ENCODE assay signal across 8 cellular contexts in the genomic region with DNA sequence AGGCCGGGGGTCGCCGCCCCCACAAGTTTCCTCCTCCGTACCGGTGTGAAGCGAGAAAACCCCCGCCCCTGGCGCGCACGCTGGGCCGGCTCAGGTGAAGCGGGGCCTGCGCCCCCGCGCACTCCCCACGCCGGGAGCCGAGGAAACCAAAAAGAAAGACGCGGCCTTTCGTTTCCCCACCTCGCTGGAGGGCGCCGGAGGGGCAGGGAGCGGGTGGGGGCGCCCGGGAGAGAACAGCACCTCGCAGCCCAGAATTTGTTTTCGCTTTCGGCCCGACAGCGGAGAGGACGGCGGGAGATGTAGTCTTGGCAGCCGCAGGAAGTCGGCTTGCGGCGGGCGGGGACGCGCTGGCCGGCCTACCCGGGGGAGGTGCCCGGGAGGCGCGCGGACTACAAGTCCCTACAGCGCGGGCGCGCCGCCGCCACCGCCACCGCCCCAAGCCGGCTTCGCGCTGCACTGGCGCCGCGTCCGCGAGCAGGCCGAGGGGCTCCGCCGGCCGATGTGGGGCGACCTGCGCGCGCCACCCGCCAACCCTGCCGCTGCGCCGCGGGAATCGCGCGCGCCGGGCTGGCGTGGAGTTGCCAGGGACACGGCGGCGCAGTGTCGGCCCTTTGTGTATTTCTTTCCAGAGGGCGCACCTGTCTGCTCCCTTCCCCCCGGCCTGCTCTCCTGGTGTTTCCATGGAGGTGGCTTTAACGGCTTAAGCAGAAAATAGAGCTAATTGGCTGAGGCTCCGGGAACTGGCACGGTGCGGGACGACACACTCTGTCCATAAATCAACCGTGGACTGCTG. TPM values are rescaled to one million over a fixed set of nuclear protein-coding genes. Genes with fewer than 3 reads are reported as not detected.
DNase-seq lines count a peak whose midpoint lies in the region; ATAC-seq and TF ChIP-seq lines count a peak whose summit lies in the region.

A gene with protein sequence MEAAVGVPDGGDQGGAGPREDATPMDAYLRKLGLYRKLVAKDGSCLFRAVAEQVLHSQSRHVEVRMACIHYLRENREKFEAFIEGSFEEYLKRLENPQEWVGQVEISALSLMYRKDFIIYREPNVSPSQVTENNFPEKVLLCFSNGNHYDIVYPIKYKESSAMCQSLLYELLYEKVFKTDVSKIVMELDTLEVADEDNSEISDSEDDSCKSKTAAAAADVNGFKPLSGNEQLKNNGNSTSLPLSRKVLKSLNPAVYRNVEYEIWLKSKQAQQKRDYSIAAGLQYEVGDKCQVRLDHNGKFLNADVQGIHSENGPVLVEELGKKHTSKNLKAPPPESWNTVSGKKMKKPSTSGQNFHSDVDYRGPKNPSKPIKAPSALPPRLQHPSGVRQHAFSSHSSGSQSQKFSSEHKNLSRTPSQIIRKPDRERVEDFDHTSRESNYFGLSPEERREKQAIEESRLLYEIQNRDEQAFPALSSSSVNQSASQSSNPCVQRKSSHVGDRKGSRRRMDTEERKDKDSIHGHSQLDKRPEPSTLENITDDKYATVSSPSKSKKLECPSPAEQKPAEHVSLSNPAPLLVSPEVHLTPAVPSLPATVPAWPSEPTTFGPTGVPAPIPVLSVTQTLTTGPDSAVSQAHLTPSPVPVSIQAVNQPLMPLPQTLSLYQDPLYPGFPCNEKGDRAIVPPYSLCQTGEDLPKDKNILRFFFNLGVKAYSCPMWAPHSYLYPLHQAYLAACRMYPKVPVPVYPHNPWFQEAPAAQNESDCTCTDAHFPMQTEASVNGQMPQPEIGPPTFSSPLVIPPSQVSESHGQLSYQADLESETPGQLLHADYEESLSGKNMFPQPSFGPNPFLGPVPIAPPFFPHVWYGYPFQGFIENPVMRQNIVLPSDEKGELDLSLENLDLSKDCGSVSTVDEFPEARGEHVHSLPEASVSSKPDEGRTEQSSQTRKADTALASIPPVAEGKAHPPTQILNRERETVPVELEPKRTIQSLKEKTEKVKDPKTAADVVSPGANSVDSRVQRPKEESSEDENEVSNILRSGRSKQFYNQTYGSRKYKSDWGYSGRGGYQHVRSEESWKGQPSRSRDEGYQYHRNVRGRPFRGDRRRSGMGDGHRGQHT (minus strand): TSS at position 292 of the 793 bp plus-strand sequence. CDS start 616 bp downstream, outside the sequence.

- H3K9ac ChIP-seq in PC-3 (ENCODE audit: low read length) (peak within 1 kb of the TSS; percentile 92), mucosa of rectum (ENCODE audit: low read depth in 1 of 2, low read length in 2 of 2) (peak within 1 kb of the TSS; percentile 93 to 98)

- no peak; the same call in 1 of the 2 replicates for TF ChIP-seq CTCF in PC-3 (conservative IDR thresholded peaks at IDR 0.05; ENCODE audit: low read depth, low read length)

- no peaks in the 10 kb centered on the region for H3F3A ChIP-seq in PC-3 (ENCODE audit: low read length, unreplicated experiment)

- H4K20me1 ChIP-seq in PC-3 (ENCODE audit: low read length), result peaks cover 23% of the 10 kb centered on the region

- TF ChIP-seq RAD21 in Ishikawa (IDR thresholded peaks at IDR 0.05; ENCODE audit: low read depth), result peak; percentile 4; the same call in 1 of the 2 replicates

- peak within 1 kb of the TSS; percentile 91 for H3K4me2 ChIP-seq in PC-3 (ENCODE audit: low read length)

- H3K9me3 ChIP-seq in PC-3 (ENCODE audit: low read length) (no peaks in the 10 kb centered on the region), mucosa of rectum (ENCODE audit: control insufficient read depth in 2 of 2, low read length in 2 of 2) (no peaks in the 10 kb centered on the region)

- no peaks in the 10 kb centered on the region for H3K27me3 ChIP-seq in PC-3 (ENCODE audit: low read length)
- H3K27me3 ChIP-seq in mucosa of rectum (ENCODE audit: control insufficient read depth in 2 of 2, insufficient read depth in 2 of 2, low read length in 2 of 2), result no peaks in the 10 kb centered on the region

- TF ChIP-seq POLR2A in erythroblast (IDR thresholded peaks at IDR 0.05; ENCODE audit: low read length), result peak; percentile 88

- peak within 1 kb of the TSS; percentile 86 for H2AFZ ChIP-seq in PC-3 (ENCODE audit: low read length)

- H3K4me1 ChIP-seq in PC-3 (ENCODE audit: insufficient read depth, low read length) (peaks cover 21% of the 10 kb centered on the region), mucosa of rectum (ENCODE audit: control insufficient read depth in 2 of 2, insufficient read depth in 2 of 2, low read length in 2 of 2) (peaks cover 23 to 27% of the 10 kb centered on the region in 2 donors)

- DNase-seq in DMS153 treated with DMSO at 0.1 percent for 48 hours (lab: John Stamatoyannopoulos, UW; ENCODE audit: unreplicated experiment) (peak; percentile 90), PC-3 (peak; percentile 96), erythroblast (lab: John Stamatoyannopoulos, UW) (peak; percentile 97 to 98)
- DNase-seq in activated T-cell treated with anti-CD3 and anti-CD28 coated beads, Interleukin-2, amount 50 U/mL, for 1 hour, result peak; percentile 94
- peak; percentile 94 for DNase-seq in stimulated activated CD8-positive, alpha-beta memory T cell treated with anti-CD3 and anti-CD28 coated beads, Interleukin-4, amount 100 ng/mL, for 48 hours

- H3K79me2 ChIP-seq in PC-3 (ENCODE audit: low read length), result peaks cover 41% of the 10 kb centered on the region

- BruUV-seq in PC-3 (replicated peaks; lab: Mats Ljungman, UMichigan), result no TSS peak

- CTCF ChIA-PET in PC-3 (lab: Charles Lee), result interaction anchor here (0.6 kb wide), 1 partner anchor 436 kb away, joined by 3 read pairs; no protein-coding TSS in a partner anchor

- H3K27ac ChIP-seq in PC-3 (ENCODE audit: low read length), result peak within 1 kb of the TSS; percentile 78
- peak within 1 kb of the TSS; percentile 94 to 95 for H3K27ac ChIP-seq in mucosa of rectum (ENCODE audit: low read depth in 2 of 2, low read length in 2 of 2)

- no peak; the same call in 1 of the 2 replicates for TF ChIP-seq EP300 in Ishikawa (IDR thresholded peaks at IDR 0.05; ENCODE audit: borderline replicate concordance)

- ATAC-seq in GM21576 (IDR thresholded peaks at IDR 0.05; ENCODE audit: unreplicated experiment) (peak; percentile 77), PC-3 (peak; percentile 79)

- no peaks in the 10 kb centered on the region for H3K9me2 ChIP-seq in PC-3 (replicated peaks; ENCODE audit: low read length)

- intact Hi-C loops in PC-3 (cut with micrococcal nuclease), result loop anchor here (2.0 to 10.0 kb wide), 4 partner anchors 82 to 757 kb away; partner anchors contain the start of genes ABCE1, ANAPC10, MMAA and ZNF827

- POLR2A ChIA-PET in PC-3 (lab: Charles Lee; ENCODE audit: unreplicated experiment), result interaction anchor here (0.5 kb wide), 1 partner anchor 82 kb away, joined by 5 read pairs; the partner anchor contains the start of gene ABCE1

- H3K4me3 ChIP-seq in PC-3 (ENCODE audit: low read length) (peak within 1 kb of the TSS; percentile 87), mucosa of rectum (ENCODE audit: low read length in 2 of 2) (peak within 1 kb of the TSS; percentile 81 to 93)

- H3K36me3 ChIP-seq in PC-3 (ENCODE audit: low read depth, low read length) (no peaks in the 10 kb centered on the region), mucosa of rectum (ENCODE audit: control insufficient read depth in 2 of 2, insufficient read depth in 2 of 2, low read length in 2 of 2) (no peaks in the 10 kb centered on the region)

TF ChIP-seq in Ishikawa, 13 proteins besides CTCF, POLR2A, EP300 and RAD21:
- TF ChIP-seq TEAD4 (IDR thresholded peaks at IDR 0.05) (no peak), CREB1 (IDR thresholded peaks at IDR 0.05; ENCODE audit: low read depth) (no peak), EGR1 (IDR thresholded peaks at IDR 0.05) (no peak), MAX (IDR thresholded peaks at IDR 0.05) (peak; percentile 48; the same call in 1 of the 2 replicates), FOXM1 (IDR thresholded peaks at IDR 0.05; ENCODE audit: borderline replicate concordance, low read depth) (no peak), NFIC (IDR thresholded peaks at IDR 0.05) (no peak; the same call in 1 of the 2 replicates), TCF12 (IDR thresholded peaks at IDR 0.05; ENCODE audit: low read depth) (no peak; the same call in 1 of the 2 replicates), ZBTB7A (IDR thresholded peaks at IDR 0.05; ENCODE audit: low read depth) (peak; percentile 83; the same call in 1 of the 2 replicates), YY1 (IDR thresholded peaks at IDR 0.05; ENCODE audit: low read depth) (no peak; the same call in 1 of the 2 replicates)

RNA-seq across cellular contexts. Expression of the gene that starts here (rescaled TPM):
- total RNA-seq in PC-3 (2014; rRNA removed), result 13.6 and 20.6 TPM in 2 replicates

Comparison
In these comparisons a context has a peak if more than half of its experiments do, and no peak if none do; other contexts are left out.
1. Peak in every context shown above with its lines: DNase-seq, ATAC-seq, H3K4me3 ChIP-seq and H3K27ac ChIP-seq.